1 cellular context compared by ENCODE assay signal in genomic region chr11:78314753-78315152, GRCh38.
TF ChIP-seq lines count a peak whose summit lies in the region.

No MANE protein-coding gene starts in this region.

TF ChIP-seq in IMR-90, 13 proteins besides CTCF, POLR2A, EP300 and RAD21 (continued from another document):
- TF ChIP-seq USF2 (IDR thresholded peaks at IDR 0.05; ENCODE audit: low read depth, low read length), result no peak
